ENCODE assay signal across 8 cellular contexts in the genomic region with DNA sequence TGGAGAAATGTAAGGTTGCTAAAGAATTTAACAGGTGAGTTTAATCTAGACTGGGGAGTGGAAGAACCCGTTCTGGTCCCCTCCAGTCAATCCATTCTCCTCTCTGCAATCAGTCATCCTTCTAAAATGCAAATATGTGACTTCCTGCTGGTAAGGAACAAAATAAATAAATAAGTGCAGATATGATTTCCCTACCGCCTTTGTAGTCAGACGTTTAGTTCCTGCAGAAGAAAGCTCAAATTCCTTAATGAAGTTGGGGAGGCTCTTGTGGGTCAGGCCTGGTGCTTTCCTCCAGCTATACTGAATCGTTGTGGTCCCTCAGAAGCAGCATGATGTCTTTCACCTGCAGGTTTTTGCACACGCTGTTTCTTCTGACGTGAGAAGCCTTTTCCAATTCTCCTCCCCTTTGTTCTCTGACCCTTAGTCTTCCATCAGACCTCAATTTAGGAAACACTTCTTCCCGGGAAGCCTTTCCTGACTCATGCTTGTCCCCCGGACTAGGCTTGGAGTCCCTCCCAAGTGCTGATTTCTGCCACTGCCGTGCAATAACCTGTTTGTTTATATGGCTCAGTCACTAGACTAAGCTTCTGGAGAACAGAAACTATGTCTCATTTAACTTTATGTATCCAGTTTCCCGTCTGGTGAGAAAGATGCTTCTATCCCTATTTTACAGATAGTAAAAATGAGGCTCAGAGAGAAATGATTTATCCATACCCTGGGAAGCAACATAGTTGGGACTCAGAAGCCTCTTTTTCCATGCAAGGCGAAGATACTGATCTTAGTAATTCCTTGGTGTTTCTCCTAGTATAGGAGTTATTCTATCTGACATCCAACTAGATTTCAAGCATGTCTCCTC. TPM values are rescaled to one million over a fixed set of nuclear protein-coding genes. Genes with fewer than 3 reads are reported as not detected.
DNase-seq lines count a peak whose midpoint lies in the region; ATAC-seq and TF ChIP-seq lines count a peak whose summit lies in the region.

No MANE protein-coding gene starts in this region.

- TF ChIP-seq CTCF in left lung (IDR thresholded peaks at IDR 0.05) = no peak
- no peak for TF ChIP-seq CTCF in transverse colon (IDR thresholded peaks at IDR 0.05)

- H3K27me3 ChIP-seq in left lung (no peaks in the 10 kb centered on the region), transverse colon (no peaks in the 10 kb centered on the region)

- intact Hi-C loops in activated naive CD4-positive, alpha-beta T cell treated with anti-CD3 and anti-CD28 coated beads for 36 hours (cut with micrococcal nuclease) = loop anchor here (5.0 to 10.0 kb wide), 2 partner anchors 336 to 418 kb away; no protein-coding TSS in a partner anchor
- intact Hi-C loops in left lung (cut with DNase I) (no loop called here), transverse colon (cut with DNase I; ENCODE audit: low total_unique reads) (loop anchor here (10.0 kb wide), 1 partner anchor 84 kb away; a partner anchor contains a TSS)

- H3K36me3 ChIP-seq in left lung (peaks cover 0 to 15% of the 10 kb centered on the region in 2 donors), transverse colon (peaks cover 0 to 16% (median 6%) of the 10 kb centered on the region in 4 donors)

- TF ChIP-seq POLR2A in transverse colon (IDR thresholded peaks at IDR 0.05) = peak; percentile 17

- in situ Hi-C loops in transverse colon (cut with MboI; ENCODE audit: low pct_ligation_motif_present in 1 of 4, low pct_unique_long_range_greater_than_20kb in 1 of 4, low sequenced_read_pairs in 3 of 4) = no loop called here

- H3K27ac Mint-ChIP-seq in activated naive CD4-positive, alpha-beta T cell treated with anti-CD3 and anti-CD28 coated beads for 36 hours = peak overlapping the region; percentile 96
- H3K27ac Mint-ChIP-seq in activated naive CD8-positive, alpha-beta T cell treated with anti-CD3 and anti-CD28 coated beads, Interleukin-2, amount 50 U/mL, for 24 hours = peak overlapping the region; percentile 98

- H3K36me3 Mint-ChIP-seq in activated naive CD4-positive, alpha-beta T cell treated with anti-CD3 and anti-CD28 coated beads for 36 hours (ENCODE audit: low read depth) = peaks cover 21% of the 10 kb centered on the region
- peaks cover 33% of the 10 kb centered on the region for H3K36me3 Mint-ChIP-seq in activated naive CD8-positive, alpha-beta T cell treated with anti-CD3 and anti-CD28 coated beads, Interleukin-2, amount 50 U/mL, for 24 hours (ENCODE audit: low read depth)

- H3K9me3 ChIP-seq in left lung (no peaks in the 10 kb centered on the region), transverse colon (no peaks in the 10 kb centered on the region)

- ATAC-seq in activated naive CD8-positive, alpha-beta T cell treated with anti-CD3 and anti-CD28 coated beads, Interleukin-2, amount 50 U/mL, for 24 hours = no peak
- ATAC-seq in left lung = no peak

- peak overlapping the region; percentile 92 for H3K4me3 Mint-ChIP-seq in activated naive CD4-positive, alpha-beta T cell treated with anti-CD3 and anti-CD28 coated beads for 36 hours
- H3K4me3 Mint-ChIP-seq in activated naive CD8-positive, alpha-beta T cell treated with anti-CD3 and anti-CD28 coated beads, Interleukin-2, amount 50 U/mL, for 24 hours = peak overlapping the region; percentile 99

- H3K4me3 ChIP-seq in left lung = peak overlapping the region; percentile 81 to 90
- peak overlapping the region; percentile 66 to 88 (median 81) for H3K4me3 ChIP-seq in transverse colon

- no peak for DNase-seq in activated naive CD4-positive, alpha-beta T cell treated with anti-CD3 and anti-CD28 coated beads for 36 hours
- no peak for DNase-seq in activated naive CD4-positive, alpha-beta T cell treated with Interleukin-2 at 50 U/mL for 16 hours
- no peak for DNase-seq in activated naive CD8-positive, alpha-beta T cell treated with anti-CD3 and anti-CD28 coated beads, Interleukin-2, amount 50 U/mL, for 24 hours
- no peak for DNase-seq in left lung
- DNase-seq in transverse colon = no peak
- no peak for DNase-seq in NCI-H187 treated with DMSO at 0.1 percent for 48 hours (lab: John Stamatoyannopoulos, UW)
- DNase-seq in epidermal melanocyte (ENCODE audit: insufficient read length, low spot score) = no peak
- no peak for DNase-seq in inferior parietal cortex (ENCODE audit: extremely low spot score)

- H3K27ac ChIP-seq in left lung (peak overlapping the region; percentile 88 to 91), transverse colon (peak overlapping the region; percentile 92 to 98 (median 94))

- CTCF ChIA-PET in activated naive CD4-positive, alpha-beta T cell treated with anti-CD3 and anti-CD28 coated beads for 36 hours (lab: Charles Lee) = interaction anchor here (1.4 to 3.5 kb wide), 3 partner anchors 22 to 64 kb away, joined by 3 to 17 read pairs (median 8); a partner anchor contains a TSS

- H3K27me3 Mint-ChIP-seq in activated naive CD4-positive, alpha-beta T cell treated with anti-CD3 and anti-CD28 coated beads for 36 hours (ENCODE audit: low read depth) = no peaks in the 10 kb centered on the region
- H3K27me3 Mint-ChIP-seq in activated naive CD8-positive, alpha-beta T cell treated with anti-CD3 and anti-CD28 coated beads, Interleukin-2, amount 50 U/mL, for 24 hours = peaks cover 2% of the 10 kb centered on the region

- H3K4me1 Mint-ChIP-seq in activated naive CD4-positive, alpha-beta T cell treated with anti-CD3 and anti-CD28 coated beads for 36 hours (ENCODE audit: low read depth) = peaks cover 56% of the 10 kb centered on the region
- H3K4me1 Mint-ChIP-seq in activated naive CD8-positive, alpha-beta T cell treated with anti-CD3 and anti-CD28 coated beads, Interleukin-2, amount 50 U/mL, for 24 hours = peaks cover 59% of the 10 kb centered on the region

- no peak for TF ChIP-seq EP300 in transverse colon (IDR thresholded peaks at IDR 0.05; ENCODE audit: low read depth)

- H3K4me1 ChIP-seq in left lung = peaks cover 25 to 51% of the 10 kb centered on the region in 2 donors
- H3K4me1 ChIP-seq in transverse colon = peaks cover 22 to 58% (median 45%) of the 10 kb centered on the region in 4 donors

- no peaks in the 10 kb centered on the region for H3K9me3 Mint-ChIP-seq in activated naive CD4-positive, alpha-beta T cell treated with anti-CD3 and anti-CD28 coated beads for 36 hours
- H3K9me3 Mint-ChIP-seq in activated naive CD8-positive, alpha-beta T cell treated with anti-CD3 and anti-CD28 coated beads, Interleukin-2, amount 50 U/mL, for 24 hours = no peaks in the 10 kb centered on the region

- WGBS in transverse colon (ENCODE audit: low coverage in 1 of 2), 2 donors = 11 to 19% methylated on average over 6 to 11 of the region's 11 CpGs

RNA-seq across cellular contexts. Expression of a gene that starts 1.3 kb away (rescaled TPM):
- total RNA-seq in activated naive CD4-positive, alpha-beta T cell treated with anti-CD3 and anti-CD28 coated beads for 36 hours = 10 to 100 TPM; 26.7 to 28.8 TPM
- total RNA-seq in left lung (10 to 100 TPM; 96.6 to 99.9 TPM), transverse colon (100 to 1,000 TPM; 102 to 144 (median 131) TPM)

RNA-seq across cellular contexts. Expression of a gene that starts 22.2 kb away (rescaled TPM):
- 10 to 100 TPM; 23.6 to 24.1 TPM for total RNA-seq in activated naive CD4-positive, alpha-beta T cell treated with anti-CD3 and anti-CD28 coated beads for 36 hours
- total RNA-seq in left lung (10 to 100 TPM; 12.9 to 17.4 TPM), transverse colon (1 to 10 TPM; 6.2 to 9.7 (median 7.3) TPM)

Comparison
In these comparisons a context has a peak if more than half of its experiments do, and no peak if none do; other contexts are left out.
1. intact Hi-C loops: an anchor here in activated naive CD4-positive, alpha-beta T cell treated with anti-CD3 and anti-CD28 coated beads for 36 hours (5.0 to 10.0 kb wide) and transverse colon (10.0 kb wide); none called in left lung.